ENCODE assay signal across 1 cellular context in genomic region chr3:12275974-12276373, GRCh38.
TF ChIP-seq lines count a peak whose summit lies in the region.

No MANE protein-coding gene starts in this region.

TF ChIP-seq in HEK293, 187 proteins besides CTCF, POLR2A, EP300 and RAD21 (continued from another document):
- TF ChIP-seq, protein P1, sequence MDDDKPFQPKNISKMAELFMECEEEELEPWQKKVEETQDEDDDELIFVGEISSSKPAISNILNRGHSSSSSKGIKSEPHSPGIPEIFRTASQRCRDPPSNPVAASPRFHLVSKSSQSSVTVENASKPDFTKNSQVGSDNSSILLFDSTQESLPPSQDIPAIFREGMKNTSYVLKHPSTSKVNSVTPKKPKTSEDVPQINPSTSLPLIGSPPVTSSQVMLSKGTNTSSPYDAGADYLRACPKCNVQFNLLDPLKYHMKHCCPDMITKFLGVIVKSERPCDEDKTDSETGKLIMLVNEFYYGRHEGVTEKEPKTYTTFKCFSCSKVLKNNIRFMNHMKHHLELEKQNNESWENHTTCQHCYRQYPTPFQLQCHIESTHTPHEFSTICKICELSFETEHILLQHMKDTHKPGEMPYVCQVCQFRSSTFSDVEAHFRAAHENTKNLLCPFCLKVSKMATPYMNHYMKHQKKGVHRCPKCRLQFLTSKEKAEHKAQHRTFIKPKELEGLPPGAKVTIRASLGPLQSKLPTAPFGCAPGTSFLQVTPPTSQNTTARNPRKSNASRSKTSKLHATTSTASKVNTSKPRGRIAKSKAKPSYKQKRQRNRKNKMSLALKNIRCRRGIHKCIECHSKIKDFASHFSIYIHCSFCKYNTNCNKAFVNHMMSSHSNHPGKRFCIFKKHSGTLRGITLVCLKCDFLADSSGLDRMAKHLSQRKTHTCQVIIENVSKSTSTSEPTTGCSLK (tag by site-specific recombination; IDR thresholded peaks at IDR 0.05), result no peak
- TF ChIP-seq HOXC10 (CRISPR knock-in tag; IDR thresholded peaks at IDR 0.05) (no peak), ZNF529 (tag by site-specific recombination; IDR thresholded peaks at IDR 0.05; ENCODE audit: insufficient replicate concordance) (no peak), ZNF747 (tag by site-specific recombination; IDR thresholded peaks at IDR 0.05) (no peak), PRDM1 (tag by site-specific recombination; IDR thresholded peaks at IDR 0.05) (peak; percentile 69), ZNF544 (tag by site-specific recombination; IDR thresholded peaks at IDR 0.05) (no peak), ZNF501 (tag by site-specific recombination; IDR thresholded peaks at IDR 0.05) (no peak), ZNF366 (tag by site-specific recombination; conservative IDR thresholded peaks at IDR 0.05) (peak; percentile 89), TCF7L2 (IDR thresholded peaks at IDR 0.05; ENCODE audit: borderline replicate concordance, low read depth, low read length) (no peak), REPIN1 (tag by site-specific recombination; IDR thresholded peaks at IDR 0.05; ENCODE audit: low read depth) (no peak), ZNF426 (tag by site-specific recombination; IDR thresholded peaks at IDR 0.05) (no peak), IKZF3 (tag by site-specific recombination; IDR thresholded peaks at IDR 0.05) (no peak), ZNF843 (tag by site-specific recombination; IDR thresholded peaks at IDR 0.05) (no peak), ZBTB1 (tag by site-specific recombination; IDR thresholded peaks at IDR 0.05) (no peak), EGR2 (tag by site-specific recombination; IDR thresholded peaks at IDR 0.05; ENCODE audit: low read depth) (no peak), ZNF121 (tag by site-specific recombination; IDR thresholded peaks at IDR 0.05) (0 out of 2 replicates have a peak, but pooled peaks have one; percentile 27), OVOL3 (tag by site-specific recombination; IDR thresholded peaks at IDR 0.05) (no peak), ZNF221 (tag by site-specific recombination; IDR thresholded peaks at IDR 0.05; ENCODE audit: borderline replicate concordance) (no peak), ZNF692 (tag by site-specific recombination; IDR thresholded peaks at IDR 0.05) (no peak), KLF8 (tag by site-specific recombination; IDR thresholded peaks at IDR 0.05) (no peak), ZNF548 (tag by site-specific recombination; IDR thresholded peaks at IDR 0.05) (no peak)
- TF ChIP-seq, protein P2, sequence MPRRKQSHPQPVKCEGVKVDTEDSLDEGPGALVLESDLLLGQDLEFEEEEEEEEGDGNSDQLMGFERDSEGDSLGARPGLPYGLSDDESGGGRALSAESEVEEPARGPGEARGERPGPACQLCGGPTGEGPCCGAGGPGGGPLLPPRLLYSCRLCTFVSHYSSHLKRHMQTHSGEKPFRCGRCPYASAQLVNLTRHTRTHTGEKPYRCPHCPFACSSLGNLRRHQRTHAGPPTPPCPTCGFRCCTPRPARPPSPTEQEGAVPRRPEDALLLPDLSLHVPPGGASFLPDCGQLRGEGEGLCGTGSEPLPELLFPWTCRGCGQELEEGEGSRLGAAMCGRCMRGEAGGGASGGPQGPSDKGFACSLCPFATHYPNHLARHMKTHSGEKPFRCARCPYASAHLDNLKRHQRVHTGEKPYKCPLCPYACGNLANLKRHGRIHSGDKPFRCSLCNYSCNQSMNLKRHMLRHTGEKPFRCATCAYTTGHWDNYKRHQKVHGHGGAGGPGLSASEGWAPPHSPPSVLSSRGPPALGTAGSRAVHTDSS (tag by site-specific recombination; IDR thresholded peaks at IDR 0.05), result no peak
- TF ChIP-seq, protein P3, sequence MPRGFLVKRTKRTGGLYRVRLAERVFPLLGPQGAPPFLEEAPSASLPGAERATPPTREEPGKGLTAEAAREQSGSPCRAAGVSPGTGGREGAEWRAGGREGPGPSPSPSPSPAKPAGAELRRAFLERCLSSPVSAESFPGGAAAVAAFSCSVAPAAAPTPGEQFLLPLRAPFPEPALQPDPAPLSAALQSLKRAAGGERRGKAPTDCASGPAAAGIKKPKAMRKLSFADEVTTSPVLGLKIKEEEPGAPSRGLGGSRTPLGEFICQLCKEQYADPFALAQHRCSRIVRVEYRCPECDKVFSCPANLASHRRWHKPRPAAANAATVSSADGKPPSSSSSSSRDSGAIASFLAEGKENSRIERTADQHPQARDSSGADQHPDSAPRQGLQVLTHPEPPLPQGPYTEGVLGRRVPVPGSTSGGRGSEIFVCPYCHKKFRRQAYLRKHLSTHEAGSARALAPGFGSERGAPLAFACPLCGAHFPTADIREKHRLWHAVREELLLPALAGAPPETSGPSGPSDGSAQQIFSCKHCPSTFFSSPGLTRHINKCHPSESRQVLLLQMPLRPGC (tag by site-specific recombination; IDR thresholded peaks at IDR 0.05), result no peak
- TF ChIP-seq, protein P4, sequence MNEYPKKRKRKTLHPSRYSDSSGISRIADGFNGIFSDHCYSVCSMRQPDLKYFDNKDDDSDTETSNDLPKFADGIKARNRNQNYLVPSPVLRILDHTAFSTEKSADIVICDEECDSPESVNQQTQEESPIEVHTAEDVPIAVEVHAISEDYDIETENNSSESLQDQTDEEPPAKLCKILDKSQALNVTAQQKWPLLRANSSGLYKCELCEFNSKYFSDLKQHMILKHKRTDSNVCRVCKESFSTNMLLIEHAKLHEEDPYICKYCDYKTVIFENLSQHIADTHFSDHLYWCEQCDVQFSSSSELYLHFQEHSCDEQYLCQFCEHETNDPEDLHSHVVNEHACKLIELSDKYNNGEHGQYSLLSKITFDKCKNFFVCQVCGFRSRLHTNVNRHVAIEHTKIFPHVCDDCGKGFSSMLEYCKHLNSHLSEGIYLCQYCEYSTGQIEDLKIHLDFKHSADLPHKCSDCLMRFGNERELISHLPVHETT (tag by site-specific recombination; IDR thresholded peaks at IDR 0.05), result no peak
- TF ChIP-seq, protein P5, sequence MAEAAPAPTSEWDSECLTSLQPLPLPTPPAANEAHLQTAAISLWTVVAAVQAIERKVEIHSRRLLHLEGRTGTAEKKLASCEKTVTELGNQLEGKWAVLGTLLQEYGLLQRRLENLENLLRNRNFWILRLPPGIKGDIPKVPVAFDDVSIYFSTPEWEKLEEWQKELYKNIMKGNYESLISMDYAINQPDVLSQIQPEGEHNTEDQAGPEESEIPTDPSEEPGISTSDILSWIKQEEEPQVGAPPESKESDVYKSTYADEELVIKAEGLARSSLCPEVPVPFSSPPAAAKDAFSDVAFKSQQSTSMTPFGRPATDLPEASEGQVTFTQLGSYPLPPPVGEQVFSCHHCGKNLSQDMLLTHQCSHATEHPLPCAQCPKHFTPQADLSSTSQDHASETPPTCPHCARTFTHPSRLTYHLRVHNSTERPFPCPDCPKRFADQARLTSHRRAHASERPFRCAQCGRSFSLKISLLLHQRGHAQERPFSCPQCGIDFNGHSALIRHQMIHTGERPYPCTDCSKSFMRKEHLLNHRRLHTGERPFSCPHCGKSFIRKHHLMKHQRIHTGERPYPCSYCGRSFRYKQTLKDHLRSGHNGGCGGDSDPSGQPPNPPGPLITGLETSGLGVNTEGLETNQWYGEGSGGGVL (tag by site-specific recombination; IDR thresholded peaks at IDR 0.05), result peak; percentile 13; the same call in 1 of the 2 replicates
